Comparison of ENCODE assay signal across 15 cellular contexts in the genomic region with DNA sequence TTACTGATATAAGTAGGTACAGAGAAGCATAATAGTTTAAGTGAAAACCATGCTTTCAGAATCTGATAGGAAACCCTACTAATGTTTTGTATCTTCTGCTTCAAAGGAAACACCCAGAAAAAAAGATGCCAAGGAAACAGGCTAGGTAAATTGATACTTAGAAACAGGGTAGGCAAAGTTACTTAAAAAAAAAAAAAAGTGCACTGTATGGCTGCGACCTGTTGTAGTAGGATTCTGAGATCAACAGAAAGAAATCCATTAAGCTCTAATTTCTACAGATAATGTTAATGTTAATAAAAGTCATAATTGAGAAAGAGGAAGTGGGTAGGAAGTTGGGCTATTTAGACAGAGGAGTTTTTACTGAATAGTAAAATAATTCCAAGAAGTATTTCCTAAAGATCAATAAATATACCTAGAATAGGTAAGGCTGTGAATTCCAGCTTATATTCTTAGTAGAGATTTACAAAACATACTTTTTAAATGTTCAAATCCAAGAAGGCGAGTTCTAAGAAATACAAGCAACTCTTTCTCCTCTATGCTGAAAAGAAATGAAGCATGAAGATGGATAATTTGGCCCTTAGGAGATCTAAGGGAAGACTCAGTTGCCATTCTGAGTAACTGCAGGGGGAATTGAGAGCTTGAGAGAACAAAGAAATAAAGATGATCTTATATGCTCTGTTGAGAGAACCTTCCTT.
"Had no signal": no experiment of that assay in that cellular context is flagged by ENCODE, and none has a peak within 500 bp of the region (broad histone marks: within the 10 kb centered on the region; RNA-seq: fewer than 3 reads in every experiment).

No MANE protein-coding gene starts in this region.

- H3K4me3 Mint-ChIP-seq: activated B cell treated with CpG ODN at 0.5 μM for 24 hours had no signal

- H3K9me3 Mint-ChIP-seq: activated B cell treated with CpG ODN at 0.5 μM for 24 hours had no signal

- H3K36me3 ChIP-seq: heart left ventricle, left lung, sigmoid colon, suprapubic skin, upper lobe of left lung had no signal

- H3K9me3 ChIP-seq: body of pancreas, heart left ventricle, left lung, sigmoid colon, suprapubic skin, upper lobe of left lung had no signal

- H3K27ac ChIP-seq: body of pancreas, heart left ventricle, left lung, sigmoid colon, suprapubic skin, upper lobe of left lung had no signal

- H3K4me1 ChIP-seq: body of pancreas, heart left ventricle, left lung, sigmoid colon, suprapubic skin, upper lobe of left lung had no signal

- ATAC-seq: body of pancreas, heart left ventricle, left lung had no signal

- H3K27me3 ChIP-seq: body of pancreas, left lung, suprapubic skin, upper lobe of left lung had no signal

- H3K4me3 ChIP-seq: body of pancreas, heart left ventricle, left lung, sigmoid colon, suprapubic skin, upper lobe of left lung had no signal

- DNase-seq: activated B cell treated with CpG ODN at 0.5 μM for 24 hours; activated gamma-delta T cell; amniotic stem cell; body of pancreas; central memory CD4-positive, alpha-beta T cell; cortex of kidney; effector CD8-positive, alpha-beta T cell; heart left ventricle; islet precursor cell; left lung; sigmoid colon; stimulated activated CD4-positive, alpha-beta T cell treated with anti-CD3 and anti-CD28 coated beads, Interleukin-2, amount 100 ng/mL, for 24 hours; stimulated activated naive CD4-positive, alpha-beta T cell; upper lobe of left lung had no signal

- H3K27ac Mint-ChIP-seq: activated B cell treated with CpG ODN at 0.5 μM for 24 hours had no signal
